Comparison of ENCODE assay signal across 1 cellular context in the genomic region with DNA sequence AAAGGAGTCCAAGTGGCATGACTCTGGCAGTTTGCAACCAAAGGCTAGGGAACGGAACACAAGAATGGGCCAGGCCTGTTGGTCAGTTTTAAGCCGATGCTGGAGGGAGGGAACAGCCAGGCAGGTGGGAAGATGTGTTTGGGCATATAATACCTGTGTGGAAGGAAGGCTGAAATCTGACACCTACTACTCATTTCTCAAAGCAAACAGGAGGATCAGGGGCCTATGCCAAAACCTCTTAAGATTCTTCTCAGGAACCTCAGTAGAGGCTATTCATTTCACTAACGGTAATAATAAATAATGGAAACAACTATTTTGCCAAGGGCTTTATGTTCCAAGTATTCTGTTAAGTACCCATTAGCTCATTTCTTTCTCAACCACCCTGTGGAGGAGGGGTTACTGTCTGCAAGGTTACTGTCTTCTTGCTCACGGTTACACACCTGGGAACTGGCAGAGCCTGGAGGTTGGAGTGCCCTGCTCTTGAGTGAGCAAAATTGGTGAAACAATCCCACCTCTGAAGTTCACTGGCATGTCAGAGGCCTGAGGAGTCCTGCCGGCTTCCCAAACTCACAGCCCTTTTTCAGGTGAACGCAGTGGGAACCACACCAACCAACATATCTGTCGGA.
TF ChIP-seq lines count a peak whose summit lies in the region.

No MANE protein-coding gene starts in this region.

TF ChIP-seq in K562, 482 proteins besides CTCF, POLR2A, EP300 and RAD21:
- peak; percentile 65; the same call in 1 of the 2 replicates for TF ChIP-seq POLR2AphosphoS2 (IDR thresholded peaks at IDR 0.05; ENCODE audit: low read length)
- no peak for TF ChIP-seq ZNF140 (CRISPR knock-in tag; IDR thresholded peaks at IDR 0.05)
